In genomic region chr6:148137652-148138051, GRCh38 we compare ENCODE assay signal across 31 cellular contexts.
"Had no signal": no experiment of that assay in that cellular context is flagged by ENCODE, and none has a peak within 500 bp of the region (broad histone marks: within the 10 kb centered on the region; RNA-seq: fewer than 3 reads in every experiment).

No MANE protein-coding gene starts in this region.

- H3K9me3 ChIP-seq: ovary, psoas muscle, suprapubic skin, testis, tibial artery, transverse colon, upper lobe of right lung, uterus had no signal

- H3K27ac ChIP-seq: neural progenitor cell, ovary, parathyroid adenoma, psoas muscle, skin epidermis, spleen, suprapubic skin, testis, tibial artery, transverse colon, upper lobe of right lung, uterus had no signal

- H3K4me3 ChIP-seq: neural progenitor cell, ovary, psoas muscle, skin epidermis, smooth muscle cell, spleen, suprapubic skin, testis, tibial artery, transverse colon, upper lobe of right lung, uterus had no signal

- H3K36me3 Mint-ChIP-seq: natural killer cell; stimulated activated memory B cell treated with anti-CD40 and anti-IgM and Interleukin-4, amounts not matched to agents 10 μg/mL and 1 μg/mL and 100 μg/mL, for 72 hours; type B pancreatic cell had no signal

- H3K27ac Mint-ChIP-seq: natural killer cell; nephron; neural progenitor cell; progenitor cell of endocrine pancreas; stimulated activated memory B cell treated with anti-CD40 and anti-IgM and Interleukin-4, amounts not matched to agents 10 μg/mL and 1 μg/mL and 100 μg/mL, for 72 hours; stimulated activated naive CD8-positive, alpha-beta T cell treated with anti-CD3 and anti-CD28 coated beads, Interleukin-15, amount 100 ng/mL, for 72 hours; type B pancreatic cell had no signal

- H3K4me1 Mint-ChIP-seq: natural killer cell; stimulated activated memory B cell treated with anti-CD40 and anti-IgM and Interleukin-4, amounts not matched to agents 10 μg/mL and 1 μg/mL and 100 μg/mL, for 72 hours; stimulated activated naive CD8-positive, alpha-beta T cell treated with anti-CD3 and anti-CD28 coated beads, Interleukin-15, amount 100 ng/mL, for 72 hours had no signal

- H3K9ac ChIP-seq: neural progenitor cell, parathyroid adenoma had no signal

- H3K27me3 ChIP-seq: neural progenitor cell, ovary, suprapubic skin, testis, tibial artery, transverse colon, upper lobe of right lung, uterus had no signal

- H3K36me3 ChIP-seq: neural progenitor cell, ovary, spleen, suprapubic skin, tibial artery, transverse colon, upper lobe of right lung, uterus had no signal

- ATAC-seq: natural killer cell; psoas muscle; right cardiac atrium; sciatic nerve; stimulated activated memory B cell treated with anti-CD40 and anti-IgM and Interleukin-4, amounts not matched to agents 10 μg/mL and 1 μg/mL and 100 μg/mL, for 72 hours; stimulated activated naive CD8-positive, alpha-beta T cell treated with anti-CD3 and anti-CD28 coated beads, Interleukin-15, amount 100 ng/mL, for 72 hours; stimulated activated naive CD8-positive, alpha-beta T cell treated with anti-CD3 and anti-CD28 coated beads, Interleukin-15, Interleukin-2, amounts not matched to agents 100 U/mL and 50 U/mL, for 24 hours; upper lobe of right lung had no signal

- H3K4me3 Mint-ChIP-seq: natural killer cell; nephron; neural progenitor cell; stimulated activated memory B cell treated with anti-CD40 and anti-IgM and Interleukin-4, amounts not matched to agents 10 μg/mL and 1 μg/mL and 100 μg/mL, for 72 hours; stimulated activated naive CD8-positive, alpha-beta T cell treated with anti-CD3 and anti-CD28 coated beads, Interleukin-15, amount 100 ng/mL, for 72 hours; type B pancreatic cell had no signal

- H3K27me3 Mint-ChIP-seq: progenitor cell of endocrine pancreas, type B pancreatic cell had no signal

- H3K4me1 ChIP-seq: neural progenitor cell, parathyroid adenoma, psoas muscle, spleen, suprapubic skin, testis, tibial artery, upper lobe of right lung, uterus had no signal

- H3K4me2 ChIP-seq: neural progenitor cell, smooth muscle cell had no signal

- DNase-seq: natural killer cell; occipital lobe; ovary; posterior cingulate gyrus; psoas muscle; right cardiac atrium; spleen; stimulated activated CD4-positive, alpha-beta T cell treated with anti-CD3 and anti-CD28 coated beads, Interleukin-12 subunit alpha, Interleukin-12 subunit beta, amount 100 ng/mL, for 4 hours; stimulated activated CD4-positive, alpha-beta T cell treated with anti-CD3 and anti-CD28 coated beads, Interleukin-1b, Interleukin-23, amount 100 ng/mL, for 48 hours; stimulated activated CD4-positive, alpha-beta T cell treated with anti-CD3 and anti-CD28 coated beads, Interleukin-4, amount 100 ng/mL, for 1 hour; stimulated activated CD4-positive, alpha-beta T cell treated with anti-CD3 and anti-CD28 coated beads, Interleukin-4, amount 100 ng/mL, for 4 hours; stimulated activated CD8-positive, alpha-beta memory T cell treated with anti-CD3 and anti-CD28 coated beads, Interleukin-4, amount 100 ng/mL, for 48 hours; stimulated activated naive CD4-positive, alpha-beta T cell; stimulated activated naive CD8-positive, alpha-beta T cell treated with anti-CD3 and anti-CD28 coated beads, Interleukin-15, amount 100 ng/mL, for 72 hours; stimulated activated naive CD8-positive, alpha-beta T cell treated with anti-CD3 and anti-CD28 coated beads, Interleukin-15, Interleukin-2, amounts not matched to agents 100 U/mL and 50 U/mL, for 24 hours; substantia nigra; testis; tibial artery; transverse colon; upper lobe of right lung; uterus had no signal

- H3K9me3 Mint-ChIP-seq: natural killer cell had no signal
